8 cellular contexts compared by ENCODE assay signal in the genomic region with DNA sequence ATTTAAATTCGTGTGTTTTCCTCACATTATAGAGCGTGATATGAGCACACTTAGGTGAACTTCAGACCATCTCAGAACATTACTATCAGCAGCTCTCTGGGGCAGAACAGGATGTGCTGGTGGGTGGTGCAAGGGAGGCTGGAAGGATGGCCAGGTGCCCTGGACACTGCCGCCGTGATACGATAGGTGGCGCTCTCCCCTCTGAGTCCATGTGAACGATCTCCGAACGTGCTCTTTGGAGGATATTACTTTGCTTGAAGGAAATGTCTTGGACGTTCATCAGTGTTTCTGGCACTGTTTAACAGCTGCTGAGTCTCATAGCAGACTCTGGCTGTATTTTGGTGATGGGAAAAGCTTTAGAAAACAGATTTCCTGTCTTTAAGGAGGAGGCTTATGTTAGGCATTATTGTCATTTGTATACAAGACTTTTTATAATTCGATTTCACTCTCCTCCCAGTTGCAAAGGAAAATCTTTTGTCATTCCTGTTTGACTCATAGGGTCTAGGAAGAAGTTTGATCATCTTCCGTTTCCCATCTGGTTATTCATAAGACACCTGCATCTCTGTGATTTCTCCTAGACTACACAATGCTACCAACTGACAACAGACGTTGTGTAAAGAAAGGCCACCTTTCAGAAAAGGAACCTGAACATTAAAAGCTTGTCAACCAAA.
DNase-seq lines count a peak whose midpoint lies in the region; ATAC-seq and TF ChIP-seq lines count a peak whose summit lies in the region.

No MANE protein-coding gene starts in this region.

- no peak overlapping the region for H3K27ac ChIP-seq in cardiac muscle cell

- no peak overlapping the region for H3K4me3 ChIP-seq in cardiac muscle cell

- DNase-seq in ELR (ENCODE audit: low read depth) = peak; percentile 39
- peak; percentile 17 for DNase-seq in UCSD-AML1 (lab: John Stamatoyannopoulos, UW; ENCODE audit: unreplicated experiment)
- DNase-seq in cardiac muscle cell (ENCODE audit: low read depth in 1 of 2, low spot score in 1 of 2) = peak; percentile 66 to 78
- peak; percentile 49 for DNase-seq in renal cortical epithelial cell (ENCODE audit: low read depth)
- no peak for DNase-seq in NCI-H2227 treated with DMSO at 0.1 percent for 48 hours (lab: John Stamatoyannopoulos, UW)
- no peak for DNase-seq in DMS79 (lab: John Stamatoyannopoulos, UW)

- H3K27me3 ChIP-seq in cardiac muscle cell = no peaks in the 10 kb centered on the region

- H3K36me3 ChIP-seq in cardiac muscle cell = no peaks in the 10 kb centered on the region

- ATAC-seq in GM19452 (IDR thresholded peaks at IDR 0.05; ENCODE audit: unreplicated experiment) = peak; percentile 80
- peak; percentile 82 for ATAC-seq in HG03439 (IDR thresholded peaks at IDR 0.05; ENCODE audit: unreplicated experiment)

- TF ChIP-seq CTCF in cardiac muscle cell (IDR thresholded peaks at IDR 0.05; ENCODE audit: low read depth, low read length) = peak; percentile 92

- no peaks in the 10 kb centered on the region for H3K9me3 ChIP-seq in cardiac muscle cell (ENCODE audit: low read depth)

- no peaks in the 10 kb centered on the region for H3K4me1 ChIP-seq in cardiac muscle cell (ENCODE audit: low read depth)

Comparison
In these comparisons a context has a peak if more than half of its experiments do, and no peak if none do; other contexts are left out.
1. DNase-seq: peak in ELR (single experiment), UCSD-AML1 (single experiment), cardiac muscle cell (2 of 2) and renal cortical epithelial cell (single experiment); none in NCI-H2227 treated with DMSO at 0.1 percent for 48 hours (single experiment) and DMS79 (single experiment).